Comparison of ENCODE assay signal across 1 cellular context in genomic region chr16:10942352-10943297, GRCh38.
A peak's percentile ranks its signal among the peaks of the same experiment; 100 is the strongest.
TF ChIP-seq lines count a peak whose summit lies in the region.

Gene DEXI, minus strand, starts transcription at chr16:10942468. Its CDS starts 463 bp downstream, at chr16:10942005.

TF ChIP-seq in K562, 482 proteins besides CTCF, POLR2A, EP300 and RAD21 (continued from another document and continues in another):
- TF ChIP-seq HBP1 (CRISPR knock-in tag; IDR thresholded peaks at IDR 0.05) (no peak), ZFP1 (CRISPR knock-in tag; IDR thresholded peaks at IDR 0.05) (no peak), RFX1 (IDR thresholded peaks at IDR 0.05) (peak; percentile 61; the same call in 1 of the 2 replicates), SP1 (CRISPR knock-in tag; IDR thresholded peaks at IDR 0.05) (peak; percentile 89), E2F4 (CRISPR knock-in tag; IDR thresholded peaks at IDR 0.05; ENCODE audit: low read depth) (no peak), NELFE (IDR thresholded peaks at IDR 0.05; ENCODE audit: insufficient read depth, insufficient read length) (no peak), RHOXF2B (CRISPR knock-in tag; conservative IDR thresholded peaks at IDR 0.05) (no peak), E2F6 (IDR thresholded peaks at IDR 0.05; ENCODE audit: borderline replicate concordance in 1 of 2, extremely low read depth in 1 of 2, insufficient read depth in 1 of 2, insufficient read length in 1 of 2, low read depth in 1 of 2, low read length in 1 of 2, poor library complexity in 1 of 2, severe bottlenecking in 1 of 2) (peak in 1 of 2 experiments; percentile 39), ZFP36 (IDR thresholded peaks at IDR 0.05; ENCODE audit: low read depth, low read length, partially characterized antibody) (no peak), MEF2A (IDR thresholded peaks at IDR 0.05; ENCODE audit: control insufficient read depth, low read depth, low read length) (no peak), DNMT1 (IDR thresholded peaks at IDR 0.05) (no peak), MLLT1 (IDR thresholded peaks at IDR 0.05) (no peak), FOS (IDR thresholded peaks at IDR 0.05; ENCODE audit: extremely low read depth, insufficient read length) (peak; percentile 57), PKNOX1 (IDR thresholded peaks at IDR 0.05) (peak; percentile 57), GTF2A2 (tag; IDR thresholded peaks at IDR 0.05) (no peak), ZNF124 (CRISPR knock-in tag; IDR thresholded peaks at IDR 0.05) (no peak), RBBP5 (IDR thresholded peaks at IDR 0.05; ENCODE audit: borderline replicate concordance, insufficient read depth, low read length, poor library complexity, severe bottlenecking) (peak; percentile 15), ZNF282 (CRISPR knock-in tag; IDR thresholded peaks at IDR 0.05) (no peak), ZNF384 (IDR thresholded peaks at IDR 0.05; ENCODE audit: low read depth, low read length) (no peak), GTF2E2 (tag; IDR thresholded peaks at IDR 0.05) (no peak), JUNB (CRISPR knock-in tag; conservative IDR thresholded peaks at IDR 0.05) (no peak), NRF1 (conservative IDR thresholded peaks at IDR 0.05 in 1 of 2, IDR thresholded peaks at IDR 0.05 in 1 of 2) (peak; percentile 70 to 72), CHCHD3 (CRISPR knock-in tag; IDR thresholded peaks at IDR 0.05) (no peak), ZNF75A (CRISPR knock-in tag; IDR thresholded peaks at IDR 0.05) (no peak), TCF7L2 (IDR thresholded peaks at IDR 0.05; ENCODE audit: low read depth, low read length) (no peak), ZNF347 (CRISPR knock-in tag; IDR thresholded peaks at IDR 0.05; ENCODE audit: low read depth) (no peak), SNIP1 (IDR thresholded peaks at IDR 0.05; ENCODE audit: low read depth) (no peak), POU5F1 (IDR thresholded peaks at IDR 0.05; ENCODE audit: borderline replicate concordance, low read depth, low read length, partially characterized antibody) (no peak), HMG20B (CRISPR knock-in tag; IDR thresholded peaks at IDR 0.05) (no peak), HCFC1 (IDR thresholded peaks at IDR 0.05; ENCODE audit: low read depth, low read length) (no peak), ZNF407 (IDR thresholded peaks at IDR 0.05; ENCODE audit: low read depth) (no peak), POLR2H (tag; IDR thresholded peaks at IDR 0.05; ENCODE audit: low read depth) (no peak), ESRRB (CRISPR knock-in tag; IDR thresholded peaks at IDR 0.05; ENCODE audit: borderline replicate concordance) (no peak), ZNF3 (CRISPR knock-in tag; IDR thresholded peaks at IDR 0.05) (no peak), STAT6 (CRISPR knock-in tag; IDR thresholded peaks at IDR 0.05) (no peak), ZBTB34 (CRISPR knock-in tag; IDR thresholded peaks at IDR 0.05) (no peak), ZNF740 (CRISPR knock-in tag; IDR thresholded peaks at IDR 0.05) (no peak), ZNF740 (tag; IDR thresholded peaks at IDR 0.05) (peak in 1 of 2 experiments; percentile 41; a peak in 1 of 4 replicates), L3MBTL2 (IDR thresholded peaks at IDR 0.05) (no peak), TEAD1 (CRISPR knock-in tag; IDR thresholded peaks at IDR 0.05) (0 out of 4 replicates have a peak, but pooled peaks of 1 of the 2 experiments have one; percentile 11), RBM39 (optimal IDR thresholded peaks at IDR 0.05; ENCODE audit: low read depth, low read length) (no peak), PHF8 (IDR thresholded peaks at IDR 0.05; ENCODE audit: borderline replicate concordance, low read length) (peak; percentile 50; the same call in 1 of the 2 replicates), CCNT2 (IDR thresholded peaks at IDR 0.05; ENCODE audit: borderline replicate concordance, extremely low read depth, insufficient read length, low read depth, low read length) (peak; percentile 76)
